Comparison of ENCODE assay signal across 20 cellular contexts in the genomic region with DNA sequence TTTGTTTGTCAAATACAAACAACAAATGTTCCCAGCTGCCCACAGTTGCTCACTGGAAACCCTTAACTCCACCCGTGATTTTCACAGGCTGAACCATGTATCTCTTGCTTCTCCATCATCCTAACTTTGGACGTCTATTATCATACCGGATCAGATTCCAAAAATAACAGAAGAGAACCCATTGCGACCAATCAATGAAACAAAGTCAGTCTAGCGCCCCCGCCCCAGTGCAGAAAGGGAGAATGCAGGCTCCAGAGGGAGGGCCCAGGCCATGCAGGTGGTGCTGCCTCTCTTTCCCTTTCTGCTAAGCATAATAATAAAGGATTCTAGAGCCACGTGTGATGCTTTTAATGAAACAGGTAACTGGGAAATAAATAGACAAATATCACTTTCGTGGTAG. TPM values are rescaled to one million over a fixed set of nuclear protein-coding genes. Genes with fewer than 3 reads are reported as not detected.
A peak's percentile ranks its signal among the peaks of the same experiment; 100 is the strongest.
DNase-seq lines count a peak whose midpoint lies in the region; ATAC-seq and TF ChIP-seq lines count a peak whose summit lies in the region.
"Had no signal": no experiment of that assay in that cellular context is flagged by ENCODE, and none has a peak within 500 bp of the region (broad histone marks: within the 10 kb centered on the region; RNA-seq: fewer than 3 reads in every experiment).

No MANE protein-coding gene starts in this region.

- H3K4me2 ChIP-seq in HCT116 (ENCODE audit: low read length) (no peak overlapping the region), smooth muscle cell (no peak overlapping the region)

- no peaks in the 10 kb centered on the region for H3K9me2 ChIP-seq in HCT116 (ENCODE audit: insufficient read depth)

- DNase-seq in HCT116 (ENCODE audit: low read depth, low spot score) (no peak), ascending aorta (ENCODE audit: low spot score in 2 of 2) (no peak), smooth muscle cell (lab: John Stamatoyannopoulos, UW; ENCODE audit: unreplicated experiment) (no peak), SHP77 (lab: John Stamatoyannopoulos, UW) (no peak), NCI-H82 treated with DMSO at 0.1 percent for 48 hours (lab: John Stamatoyannopoulos, UW; ENCODE audit: unreplicated experiment) (no peak)
- DNase-seq: activated CD4-positive, alpha-beta memory T cell treated with anti-CD3 and anti-CD28 coated beads, Interleukin-2, amount 10 ng/mL, durations not matched to agents 7 days and 5 days; activated naive CD8-positive, alpha-beta T cell treated with anti-CD3 and anti-CD28 coated beads, Interleukin-2, amount 10 ng/mL, durations not matched to agents 7 days and 5 days; BE2C; foreskin keratinocyte; KG1; NCI-H1105 treated with DMSO at 0.1 percent for 48 hours; NCI-H2171 treated with DMSO at 0.1 percent for 48 hours; NCI-H82; tibial artery; WERI-Rb-1 had no signal

- intact Hi-C loops in HCT116 (cut with micrococcal nuclease), result loop anchor here (2.0 kb wide), 1 partner anchor 190 kb away; no protein-coding TSS in a partner anchor
- intact Hi-C loops in ascending aorta (cut with DNase I), result no loop called here

- H3K27ac ChIP-seq in HCT116 (ENCODE audit: low read depth, low read length) (no peak overlapping the region), ascending aorta (peak overlapping the region; percentile 49 to 73), gastroesophageal sphincter (peak overlapping the region; percentile 30 to 79 (median 70)), smooth muscle cell (ENCODE audit: low read depth) (peak overlapping the region; percentile 36)
- H3K27ac ChIP-seq: foreskin keratinocyte, parathyroid adenoma, WERI-Rb-1 had no signal

- H3K4me3 ChIP-seq in HCT116 (replicated peaks in 1 of 2; ENCODE audit: low read depth in 1 of 2, low read length in 2 of 2) (no peak overlapping the region), ascending aorta (no peak overlapping the region), gastroesophageal sphincter (no peak overlapping the region), smooth muscle cell (no peak overlapping the region)
- H3K4me3 ChIP-seq: tibial artery had no signal

- H3K27me3 ChIP-seq in HCT116 (ENCODE audit: insufficient read depth, low read length), result no peaks in the 10 kb centered on the region
- no peaks in the 10 kb centered on the region for H3K27me3 ChIP-seq in ascending aorta
- no peaks in the 10 kb centered on the region for H3K27me3 ChIP-seq in gastroesophageal sphincter
- no peaks in the 10 kb centered on the region for H3K27me3 ChIP-seq in smooth muscle cell (ENCODE audit: low read depth)
- H3K27me3 ChIP-seq: BE2C, foreskin keratinocyte, tibial artery had no signal

- H3K36me3 ChIP-seq in HCT116 (ENCODE audit: control insufficient read depth in 1 of 2, insufficient read depth in 2 of 2, low read length in 2 of 2) (no peaks in the 10 kb centered on the region), ascending aorta (no peaks in the 10 kb centered on the region), gastroesophageal sphincter (no peaks in the 10 kb centered on the region), smooth muscle cell (ENCODE audit: low read depth) (no peaks in the 10 kb centered on the region)
- H3K36me3 ChIP-seq: BE2C, tibial artery, WERI-Rb-1 had no signal

- TF ChIP-seq CTCF in HCT116 (IDR thresholded peaks at IDR 0.05 in 2 of 3, conservative IDR thresholded peaks at IDR 0.05 in 1 of 3; ENCODE audit: borderline replicate concordance in 1 of 3, insufficient read depth in 1 of 3, low read depth in 2 of 3, low read length in 2 of 3) (peak in 2 of 3 experiments; percentile 14 to 31; a peak in 1 of 6 replicates), ascending aorta (IDR thresholded peaks at IDR 0.05) (no peak), gastroesophageal sphincter (IDR thresholded peaks at IDR 0.05) (no peak), smooth muscle cell (IDR thresholded peaks at IDR 0.05; ENCODE audit: borderline replicate concordance, insufficient read depth, poor library complexity, severe bottlenecking) (no peak)

- RAD21 ChIA-PET in HCT116 (lab: Charles Lee; ENCODE audit: low non-redundant PET in 1 of 2, low total read pairs in 2 of 2, uncharacterized antibody in 2 of 2, unreplicated experiment in 2 of 2), result no interaction called here

- no TSS peak for BruUV-seq in HCT116 (replicated peaks; lab: Mats Ljungman, UMichigan)

- no peaks in the 10 kb centered on the region for H3F3A ChIP-seq in smooth muscle cell (ENCODE audit: low read depth)

- no peak for TF ChIP-seq RAD21 in HCT116 (IDR thresholded peaks at IDR 0.05; ENCODE audit: low read depth)

- POLR2A ChIA-PET in HCT116 (lab: Charles Lee), result no interaction called here

- no peak for ATAC-seq in HCT116
- ATAC-seq in gastroesophageal sphincter, result no peak
- no peak for ATAC-seq in GM18867 (IDR thresholded peaks at IDR 0.05; ENCODE audit: unreplicated experiment)
- ATAC-seq in HG03460 (IDR thresholded peaks at IDR 0.05; ENCODE audit: unreplicated experiment), result no peak
- ATAC-seq: foreskin keratinocyte had no signal

- H3K9ac ChIP-seq in HCT116 (ENCODE audit: low read length) (no peak overlapping the region), smooth muscle cell (ENCODE audit: low read depth) (no peak overlapping the region)
- H3K9ac ChIP-seq: parathyroid adenoma had no signal

- no peak for TF ChIP-seq POLR2A in HCT116 (IDR thresholded peaks at IDR 0.05; ENCODE audit: borderline replicate concordance, extremely low read depth, insufficient read depth, insufficient read length)
- TF ChIP-seq POLR2A in gastroesophageal sphincter (IDR thresholded peaks at IDR 0.05), result no peak

- TF ChIP-seq EP300 in gastroesophageal sphincter (IDR thresholded peaks at IDR 0.05), result no peak

- no peaks in the 10 kb centered on the region for H3K9me3 ChIP-seq in HCT116 (ENCODE audit: control insufficient read depth in 1 of 2, insufficient read depth in 1 of 2, low read depth in 1 of 2, low read length in 2 of 2)
- no peaks in the 10 kb centered on the region for H3K9me3 ChIP-seq in ascending aorta
- no peaks in the 10 kb centered on the region for H3K9me3 ChIP-seq in gastroesophageal sphincter
- H3K9me3 ChIP-seq in smooth muscle cell (replicated peaks; ENCODE audit: low read depth), result no peaks in the 10 kb centered on the region
- H3K9me3 ChIP-seq: BE2C, tibial artery had no signal

- H3K79me2 ChIP-seq in HCT116 (ENCODE audit: insufficient read depth, low read length) (no peaks in the 10 kb centered on the region), smooth muscle cell (ENCODE audit: low read depth) (no peaks in the 10 kb centered on the region)
- H3K79me2 ChIP-seq: parathyroid adenoma had no signal

- no peak overlapping the region for H2AFZ ChIP-seq in HCT116 (ENCODE audit: low read depth, low read length, poor library complexity, severe bottlenecking)
- no peak overlapping the region for H2AFZ ChIP-seq in smooth muscle cell (ENCODE audit: low read depth)
- H2AFZ ChIP-seq: parathyroid adenoma had no signal

- H3K4me1 ChIP-seq in HCT116 (ENCODE audit: control insufficient read depth in 1 of 2, insufficient read depth in 2 of 2, low read length in 2 of 2) (peaks cover 0 to 7% of the 10 kb centered on the region in 2 experiments; a peak in 1 of 4 replicates), ascending aorta (peaks cover 0 to 12% of the 10 kb centered on the region in 2 donors), gastroesophageal sphincter (peaks cover 0 to 77% (median 7%) of the 10 kb centered on the region in 3 donors), smooth muscle cell (ENCODE audit: low read depth) (peaks cover 10% of the 10 kb centered on the region)
- H3K4me1 ChIP-seq: BE2C, foreskin keratinocyte, parathyroid adenoma had no signal

- CTCF ChIA-PET in HCT116 (lab: Charles Lee), result interaction anchor here (1.1 kb wide), 1 partner anchor 13 kb away, joined by 3 read pairs; no protein-coding TSS in a partner anchor

- H4K20me1 ChIP-seq in HCT116 (ENCODE audit: insufficient read depth) (no peaks in the 10 kb centered on the region), smooth muscle cell (ENCODE audit: low read depth) (no peaks in the 10 kb centered on the region)

- WGBS in gastroesophageal sphincter (ENCODE audit: low coverage in 1 of 2), 2 donors, result 32 to 40% methylated on average over 7 to 8 of the region's 8 CpGs
- 90% methylated on average over 8 of the region's 8 CpGs for WGBS in smooth muscle cell (ENCODE audit: low lambda C conversion rate)

TF ChIP-seq in HCT116, 20 proteins besides CTCF, POLR2A, EP300 and RAD21 (continues in another document):
- no peak for TF ChIP-seq ELF1 (IDR thresholded peaks at IDR 0.05; ENCODE audit: borderline replicate concordance, low read depth)
- TF ChIP-seq EZH2 (IDR thresholded peaks at IDR 0.05), result no peak
- TF ChIP-seq ZNF274 (IDR thresholded peaks at IDR 0.05; ENCODE audit: low read depth, low read length), result no peak
- TF ChIP-seq TCF7L2 (IDR thresholded peaks at IDR 0.05; ENCODE audit: borderline replicate concordance, extremely low read depth, insufficient read depth, insufficient read length), result no peak
- no peak for TF ChIP-seq ZFX (IDR thresholded peaks at IDR 0.05)
- TF ChIP-seq SIN3A (IDR thresholded peaks at IDR 0.05; ENCODE audit: low read depth), result no peak
- TF ChIP-seq, protein P1, sequence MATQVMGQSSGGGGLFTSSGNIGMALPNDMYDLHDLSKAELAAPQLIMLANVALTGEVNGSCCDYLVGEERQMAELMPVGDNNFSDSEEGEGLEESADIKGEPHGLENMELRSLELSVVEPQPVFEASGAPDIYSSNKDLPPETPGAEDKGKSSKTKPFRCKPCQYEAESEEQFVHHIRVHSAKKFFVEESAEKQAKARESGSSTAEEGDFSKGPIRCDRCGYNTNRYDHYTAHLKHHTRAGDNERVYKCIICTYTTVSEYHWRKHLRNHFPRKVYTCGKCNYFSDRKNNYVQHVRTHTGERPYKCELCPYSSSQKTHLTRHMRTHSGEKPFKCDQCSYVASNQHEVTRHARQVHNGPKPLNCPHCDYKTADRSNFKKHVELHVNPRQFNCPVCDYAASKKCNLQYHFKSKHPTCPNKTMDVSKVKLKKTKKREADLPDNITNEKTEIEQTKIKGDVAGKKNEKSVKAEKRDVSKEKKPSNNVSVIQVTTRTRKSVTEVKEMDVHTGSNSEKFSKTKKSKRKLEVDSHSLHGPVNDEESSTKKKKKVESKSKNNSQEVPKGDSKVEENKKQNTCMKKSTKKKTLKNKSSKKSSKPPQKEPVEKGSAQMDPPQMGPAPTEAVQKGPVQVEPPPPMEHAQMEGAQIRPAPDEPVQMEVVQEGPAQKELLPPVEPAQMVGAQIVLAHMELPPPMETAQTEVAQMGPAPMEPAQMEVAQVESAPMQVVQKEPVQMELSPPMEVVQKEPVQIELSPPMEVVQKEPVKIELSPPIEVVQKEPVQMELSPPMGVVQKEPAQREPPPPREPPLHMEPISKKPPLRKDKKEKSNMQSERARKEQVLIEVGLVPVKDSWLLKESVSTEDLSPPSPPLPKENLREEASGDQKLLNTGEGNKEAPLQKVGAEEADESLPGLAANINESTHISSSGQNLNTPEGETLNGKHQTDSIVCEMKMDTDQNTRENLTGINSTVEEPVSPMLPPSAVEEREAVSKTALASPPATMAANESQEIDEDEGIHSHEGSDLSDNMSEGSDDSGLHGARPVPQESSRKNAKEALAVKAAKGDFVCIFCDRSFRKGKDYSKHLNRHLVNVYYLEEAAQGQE (IDR thresholded peaks at IDR 0.05; ENCODE audit: low read depth), result no peak

RNA-seq across cellular contexts. Expression of a gene that starts 24.1 kb away (rescaled TPM):
- total RNA-seq in HCT116 (2021; ENCODE audit: unreplicated experiment) (not detected), ascending aorta (9.5 TPM), gastroesophageal sphincter (10 to 100 TPM; 21.2 to 40.1 (median 37.1) TPM), smooth muscle cell (10.8 and 13.8 TPM in 2 replicates)
- polyA plus RNA-seq in HCT116 (2012), result 0.04 TPM in 1 of 2 replicates, not detected in the other
- polyA plus RNA-seq in smooth muscle cell, result 10.5 and 13.7 TPM in 2 replicates
- total RNA-seq: activated CD4-positive, alpha-beta memory T cell treated with anti-CD3 and anti-CD28 coated beads, Interleukin-2, amount 10 ng/mL, durations not matched to agents 7 days and 5 days; foreskin keratinocyte; T-helper 1 cell treated with Interleukin-12 subunit alpha and Interleukin-12 subunit beta and Interleukin-4 antibody, amounts not matched to agents 30 ng/mL and 1 ng/mL, for 36 hours had no signal
- polyA plus RNA-seq: foreskin keratinocyte had no signal

Comparison
In these comparisons a context has a peak if more than half of its experiments do, and no peak if none do; other contexts are left out.
1. CTCF ChIP-seq: peak in HCT116 (2 of 3); none in ascending aorta (0 of 3), gastroesophageal sphincter (0 of 4) and smooth muscle cell (single experiment).
2. RNA of a gene that starts 24.1 kb away (total RNA-seq): 21.2 to 40.1 TPM in gastroesophageal sphincter, 10.8 to 13.8 TPM in smooth muscle cell and 9.5 TPM in ascending aorta (single experiment); not detected in HCT116 (single experiment); every median in the first group is over 10 times any median in the second.